8 cellular contexts compared by ENCODE assay signal in genomic region chr3:52670621-52671521, GRCh38. TPM values are rescaled to one million over a fixed set of nuclear protein-coding genes. Genes with fewer than 3 reads are reported as not detected.
DNase-seq lines count a peak whose midpoint lies in the region; ATAC-seq, FAIRE-seq and TF ChIP-seq lines count a peak whose summit lies in the region.

No MANE protein-coding gene starts in this region.

- H3K36me3 ChIP-seq in CD8-positive, alpha-beta T cell (ENCODE audit: insufficient read depth, low read length): peaks cover 18% of the 10 kb centered on the region
- peaks cover 0 to 79% of the 10 kb centered on the region in 2 donors for H3K36me3 ChIP-seq in gastroesophageal sphincter

- no peaks in the 10 kb centered on the region for H3K27me3 Mint-ChIP-seq in CD8-positive, alpha-beta T cell (ENCODE audit: low read depth)
- H3K27me3 Mint-ChIP-seq in activated CD8-positive, alpha-beta T cell treated with anti-CD3 and anti-CD28 coated beads, Interleukin-2, amount 10 ng/mL, durations not matched to agents 7 days and 5 days (ENCODE audit: low read depth): no peaks in the 10 kb centered on the region

- DNase-seq in CD8-positive, alpha-beta T cell: peak in 2 of 7 experiments; percentile 3 to 24
- DNase-seq in HS-5 (ENCODE audit: low read depth) (peak; percentile 99), HuH-7.5 (ENCODE audit: low spot score) (no peak), D721Med (ENCODE audit: insufficient read length, low spot score) (no peak)
- DNase-seq in activated CD8-positive, alpha-beta T cell treated with anti-CD3 and anti-CD28 coated beads, Interleukin-2, amount 10 ng/mL, durations not matched to agents 7 days and 5 days: peak; percentile 46
- peak; percentile 33 to 56 for DNase-seq in stimulated activated CD4-positive, alpha-beta T cell treated with anti-CD3 and anti-CD28 coated beads, Interleukin-2, amount 100 ng/mL, for 24 hours

- no peaks in the 10 kb centered on the region for H3K9me3 ChIP-seq in CD8-positive, alpha-beta T cell (ENCODE audit: low read length)
- H3K9me3 ChIP-seq in gastroesophageal sphincter: no peaks in the 10 kb centered on the region

- no peaks in the 10 kb centered on the region for H3K27me3 ChIP-seq in CD8-positive, alpha-beta T cell (ENCODE audit: insufficient read depth, low read length)
- H3K27me3 ChIP-seq in gastroesophageal sphincter: no peaks in the 10 kb centered on the region

- CTCF ChIA-PET in CD8-positive, alpha-beta T cell (lab: Charles Lee): no interaction called here
- CTCF ChIA-PET in activated CD8-positive, alpha-beta T cell treated with anti-CD3 and anti-CD28 coated beads, Interleukin-2, amount 10 ng/mL, durations not matched to agents 7 days and 5 days (lab: Charles Lee): no interaction called here

- H3K9me3 Mint-ChIP-seq in CD8-positive, alpha-beta T cell: no peaks in the 10 kb centered on the region
- no peaks in the 10 kb centered on the region for H3K9me3 Mint-ChIP-seq in activated CD8-positive, alpha-beta T cell treated with anti-CD3 and anti-CD28 coated beads, Interleukin-2, amount 10 ng/mL, durations not matched to agents 7 days and 5 days (ENCODE audit: insufficient read depth)

- H3K4me1 Mint-ChIP-seq in CD8-positive, alpha-beta T cell (ENCODE audit: low read depth): peaks cover 36% of the 10 kb centered on the region
- peaks cover 22% of the 10 kb centered on the region for H3K4me1 Mint-ChIP-seq in activated CD8-positive, alpha-beta T cell treated with anti-CD3 and anti-CD28 coated beads, Interleukin-2, amount 10 ng/mL, durations not matched to agents 7 days and 5 days (ENCODE audit: low read depth)

- H3K27ac ChIP-seq in CD8-positive, alpha-beta T cell (ENCODE audit: low read depth, low read length): no peak overlapping the region
- peak overlapping the region; percentile 55 to 73 (median 60) for H3K27ac ChIP-seq in gastroesophageal sphincter

- no peak overlapping the region for H3K4me3 Mint-ChIP-seq in CD8-positive, alpha-beta T cell
- peak overlapping the region; percentile 9 for H3K4me3 Mint-ChIP-seq in activated CD8-positive, alpha-beta T cell treated with anti-CD3 and anti-CD28 coated beads, Interleukin-2, amount 10 ng/mL, durations not matched to agents 7 days and 5 days

- no peaks in the 10 kb centered on the region for H3K4me1 ChIP-seq in CD8-positive, alpha-beta T cell (ENCODE audit: insufficient read depth, low read length)
- peaks cover 0 to 21% (median 5%) of the 10 kb centered on the region in 3 donors for H3K4me1 ChIP-seq in gastroesophageal sphincter

- H3K4me3 ChIP-seq in CD8-positive, alpha-beta T cell (ENCODE audit: low read depth, low read length): no peak overlapping the region
- H3K4me3 ChIP-seq in gastroesophageal sphincter: no peak overlapping the region

- TF ChIP-seq POLR2A in gastroesophageal sphincter (IDR thresholded peaks at IDR 0.05): no peak

- intact Hi-C loops in CD8-positive, alpha-beta T cell (cut with DNase I, micrococcal nuclease): no loop called here

- peaks cover 65% of the 10 kb centered on the region for H3K36me3 Mint-ChIP-seq in CD8-positive, alpha-beta T cell
- H3K36me3 Mint-ChIP-seq in activated CD8-positive, alpha-beta T cell treated with anti-CD3 and anti-CD28 coated beads, Interleukin-2, amount 10 ng/mL, durations not matched to agents 7 days and 5 days (ENCODE audit: low read depth): peaks cover 48% of the 10 kb centered on the region

- POLR2A ChIA-PET in CD8-positive, alpha-beta T cell (lab: Charles Lee): no interaction called here
- POLR2A ChIA-PET in activated CD8-positive, alpha-beta T cell treated with anti-CD3 and anti-CD28 coated beads, Interleukin-2, amount 10 ng/mL, durations not matched to agents 7 days and 5 days (lab: Charles Lee): interaction anchor here (0.9 kb wide), 1 partner anchor 14 kb away, joined by 3 read pairs; the partner anchor contains the start of gene PBRM1

- TF ChIP-seq EP300 in gastroesophageal sphincter (IDR thresholded peaks at IDR 0.05): no peak

- TF ChIP-seq CTCF in CD8-positive, alpha-beta T cell (IDR thresholded peaks at IDR 0.05): no peak
- no peak for TF ChIP-seq CTCF in gastroesophageal sphincter (IDR thresholded peaks at IDR 0.05)
- TF ChIP-seq CTCF in D721Med (IDR thresholded peaks at IDR 0.05; ENCODE audit: insufficient read depth, missing control alignments): no peak

- ATAC-seq in CD8-positive, alpha-beta T cell: peak; percentile 66
- peak; percentile 83 for ATAC-seq in GM21390 (IDR thresholded peaks at IDR 0.05; ENCODE audit: unreplicated experiment)
- peak; percentile 85 for ATAC-seq in activated CD8-positive, alpha-beta T cell treated with anti-CD3 and anti-CD28 coated beads, Interleukin-2, amount 10 ng/mL, durations not matched to agents 7 days and 5 days
- ATAC-seq in gastroesophageal sphincter: peak; percentile 84

- 42 to 47% methylated on average over 9 of the region's 9 CpGs for WGBS in gastroesophageal sphincter (ENCODE audit: low coverage in 1 of 2), 2 donors

- FAIRE-seq in D721Med (lab: Jason Lieb, UNC): no peak

- H3K27ac Mint-ChIP-seq in CD8-positive, alpha-beta T cell: peak overlapping the region; percentile 78
- peak overlapping the region; percentile 68 for H3K27ac Mint-ChIP-seq in activated CD8-positive, alpha-beta T cell treated with anti-CD3 and anti-CD28 coated beads, Interleukin-2, amount 10 ng/mL, durations not matched to agents 7 days and 5 days

RNA-seq across cellular contexts. Expression of gene PBRM1, which starts 14.8 kb away (rescaled TPM):
- 10 to 100 TPM; 45.9 to 49.2 TPM for total RNA-seq in CD8-positive, alpha-beta T cell
- 10 to 100 TPM; 83.2 to 91.8 TPM for total RNA-seq in activated CD8-positive, alpha-beta T cell treated with anti-CD3 and anti-CD28 coated beads, Interleukin-2, amount 10 ng/mL, durations not matched to agents 7 days and 5 days
- total RNA-seq in gastroesophageal sphincter: 100 to 1,000 TPM in 1 of 4 donors, 10 to 100 TPM in 3; 73.9 to 105 (median 98.4) TPM

RNA-seq across cellular contexts. Expression of gene GNL3, which starts 15.0 kb away (rescaled TPM):
- 100 to 1,000 TPM; 110 to 113 TPM for total RNA-seq in CD8-positive, alpha-beta T cell
- 10 to 100 TPM; 85.5 to 86.2 TPM for total RNA-seq in activated CD8-positive, alpha-beta T cell treated with anti-CD3 and anti-CD28 coated beads, Interleukin-2, amount 10 ng/mL, durations not matched to agents 7 days and 5 days
- 10 to 100 TPM; 36.4 to 83.7 (median 51.7) TPM for total RNA-seq in gastroesophageal sphincter

RNA-seq across cellular contexts. Expression of gene GLT8D1, which starts 34.7 kb away (rescaled TPM):
- total RNA-seq in CD8-positive, alpha-beta T cell: 10 to 100 TPM in 1 of 2 experiments, 1 to 10 TPM in 1; 9.3 to 11.3 TPM
- 10 to 100 TPM; 36.4 to 38.2 TPM for total RNA-seq in activated CD8-positive, alpha-beta T cell treated with anti-CD3 and anti-CD28 coated beads, Interleukin-2, amount 10 ng/mL, durations not matched to agents 7 days and 5 days
- total RNA-seq in gastroesophageal sphincter: 10 to 100 TPM; 36.9 to 57.7 (median 48.6) TPM

RNA-seq across cellular contexts. Expression of gene SPCS1, which starts 35.0 kb away (rescaled TPM):
- total RNA-seq in CD8-positive, alpha-beta T cell: 10 to 100 TPM; 58.5 to 59.6 TPM
- 100 to 1,000 TPM in 1 of 2 experiments, 10 to 100 TPM in 1; 96.1 to 105 TPM for total RNA-seq in activated CD8-positive, alpha-beta T cell treated with anti-CD3 and anti-CD28 coated beads, Interleukin-2, amount 10 ng/mL, durations not matched to agents 7 days and 5 days
- total RNA-seq in gastroesophageal sphincter: 100 to 1,000 TPM in 1 of 4 donors, 10 to 100 TPM in 3; 66.5 to 159 (median 88.2) TPM

Comparison
In these comparisons a context has a peak if more than half of its experiments do, and no peak if none do; other contexts are left out.
1. DNase-seq: peak in HS-5 (single experiment), activated CD8-positive, alpha-beta T cell treated with anti-CD3 and anti-CD28 coated beads, Interleukin-2, amount 10 ng/mL, durations not matched to agents 7 days and 5 days (single experiment) and stimulated activated CD4-positive, alpha-beta T cell treated with anti-CD3 and anti-CD28 coated beads, Interleukin-2, amount 100 ng/mL, for 24 hours (2 of 2); none in HuH-7.5 (single experiment) and D721Med (single experiment).
2. Peak in every context shown above with its lines, with median percentiles within 50 percentile points of each other: ATAC-seq.